ENCODE assay signal across 9 cellular contexts in genomic region chr12:10214877-10215267, GRCh38. TPM values are rescaled to one million over a fixed set of nuclear protein-coding genes. Genes with fewer than 3 reads are reported as not detected.
DNase-seq lines count a peak whose midpoint lies in the region; TF ChIP-seq lines count a peak whose summit lies in the region.
"Had no signal": no experiment of that assay in that cellular context is flagged by ENCODE, and none has a peak within 500 bp of the region (broad histone marks: within the 10 kb centered on the region; RNA-seq: fewer than 3 reads in every experiment).

No MANE protein-coding gene starts in this region.

- intact Hi-C loops in activated T-helper 2 cell treated with anti-CD3 and anti-CD28 coated beads, Interferon-gamma antibody, Interleukin-2, Interleukin-4, amounts not matched to agents 10 μg/mL and 5 μg/mL and 100 μg/mL, durations not matched to agents 14 hours and 24 hours and 36 hours (cut with micrococcal nuclease), result loop anchor here (5.0 to 10.0 kb wide), 5 partner anchors 60 to 473 kb away; no protein-coding TSS in a partner anchor

- no peak for TF ChIP-seq CTCF in kidney epithelial cell (IDR thresholded peaks at IDR 0.05; ENCODE audit: insufficient read depth, low read length, poor library complexity, severe bottlenecking)

- H3K27ac ChIP-seq in substantia nigra (ENCODE audit: low read depth, low read length, poor library complexity, severe bottlenecking), result peak overlapping the region; percentile 26

- H3K27me3 Mint-ChIP-seq in T-helper 1 cell treated with Interleukin-12 subunit alpha and Interleukin-12 subunit beta and Interleukin-4 antibody, amounts not matched to agents 30 μg/mL and 1 μg/mL, for 36 hours (ENCODE audit: low read depth), result peaks cover 18% of the 10 kb centered on the region
- H3K27me3 Mint-ChIP-seq in activated T-helper 2 cell treated with anti-CD3 and anti-CD28 coated beads, Interferon-gamma antibody, Interleukin-2, Interleukin-4, amounts not matched to agents 10 μg/mL and 5 μg/mL and 100 μg/mL, durations not matched to agents 14 hours and 24 hours and 36 hours (ENCODE audit: low read depth), result peaks cover 10% of the 10 kb centered on the region

- no peaks in the 10 kb centered on the region for H3K27me3 ChIP-seq in kidney epithelial cell (ENCODE audit: control insufficient read depth, insufficient read depth, low read length)

- H3K4me3 ChIP-seq in kidney epithelial cell (ENCODE audit: low read depth, low read length), result peak overlapping the region; percentile 69

- DNase-seq in T-helper 1 cell (no peak), astrocyte of the hippocampus (ENCODE audit: low read depth, low spot score) (peak; percentile 23), kidney epithelial cell (ENCODE audit: low read depth) (no peak), substantia nigra (lab: John Stamatoyannopoulos, UW) (no peak), NCI-H446 (lab: John Stamatoyannopoulos, UW) (no peak), NCI-H187 treated with DMSO at 0.1 percent for 48 hours (lab: John Stamatoyannopoulos, UW) (no peak)
- DNase-seq in activated T-helper 2 cell treated with anti-CD3 and anti-CD28 coated beads, Interferon-gamma antibody, Interleukin-2, Interleukin-4, amounts not matched to agents 10 μg/mL and 5 μg/mL and 100 μg/mL, durations not matched to agents 14 hours and 24 hours and 36 hours (ENCODE audit: low spot score), result no peak
- DNase-seq: NK-92 treated with Interleukin-12 subunit alpha and Interleukin-12 subunit beta, amount 100 ng/mL, for 24 hours had no signal

- H3K4me3 Mint-ChIP-seq in T-helper 1 cell treated with Interleukin-12 subunit alpha and Interleukin-12 subunit beta and Interleukin-4 antibody, amounts not matched to agents 30 μg/mL and 1 μg/mL, for 36 hours, result peak overlapping the region; percentile 93
- H3K4me3 Mint-ChIP-seq in activated T-helper 2 cell treated with anti-CD3 and anti-CD28 coated beads, Interferon-gamma antibody, Interleukin-2, Interleukin-4, amounts not matched to agents 10 μg/mL and 5 μg/mL and 100 μg/mL, durations not matched to agents 14 hours and 24 hours and 36 hours (ENCODE audit: low read depth), result no peak overlapping the region

- peaks cover 2% of the 10 kb centered on the region for H3K36me3 ChIP-seq in kidney epithelial cell (ENCODE audit: control insufficient read depth, insufficient read depth, low read length)

- no peaks in the 10 kb centered on the region for H3K36me3 Mint-ChIP-seq in T-helper 1 cell treated with Interleukin-12 subunit alpha and Interleukin-12 subunit beta and Interleukin-4 antibody, amounts not matched to agents 30 μg/mL and 1 μg/mL, for 36 hours (ENCODE audit: low read depth)
- H3K36me3 Mint-ChIP-seq in activated T-helper 2 cell treated with anti-CD3 and anti-CD28 coated beads, Interferon-gamma antibody, Interleukin-2, Interleukin-4, amounts not matched to agents 10 μg/mL and 5 μg/mL and 100 μg/mL, durations not matched to agents 14 hours and 24 hours and 36 hours (ENCODE audit: low read depth), result no peaks in the 10 kb centered on the region

- H3K27ac Mint-ChIP-seq in T-helper 1 cell treated with Interleukin-12 subunit alpha and Interleukin-12 subunit beta and Interleukin-4 antibody, amounts not matched to agents 30 μg/mL and 1 μg/mL, for 36 hours, result no peak overlapping the region
- no peak overlapping the region for H3K27ac Mint-ChIP-seq in activated T-helper 2 cell treated with anti-CD3 and anti-CD28 coated beads, Interferon-gamma antibody, Interleukin-2, Interleukin-4, amounts not matched to agents 10 μg/mL and 5 μg/mL and 100 μg/mL, durations not matched to agents 14 hours and 24 hours and 36 hours

- peaks cover 27% of the 10 kb centered on the region for H3K4me1 Mint-ChIP-seq in T-helper 1 cell treated with Interleukin-12 subunit alpha and Interleukin-12 subunit beta and Interleukin-4 antibody, amounts not matched to agents 30 μg/mL and 1 μg/mL, for 36 hours (ENCODE audit: low read depth)
- H3K4me1 Mint-ChIP-seq in activated T-helper 2 cell treated with anti-CD3 and anti-CD28 coated beads, Interferon-gamma antibody, Interleukin-2, Interleukin-4, amounts not matched to agents 10 μg/mL and 5 μg/mL and 100 μg/mL, durations not matched to agents 14 hours and 24 hours and 36 hours (ENCODE audit: low read depth), result peaks cover 35% of the 10 kb centered on the region

- no peaks in the 10 kb centered on the region for H3K9me3 Mint-ChIP-seq in T-helper 1 cell treated with Interleukin-12 subunit alpha and Interleukin-12 subunit beta and Interleukin-4 antibody, amounts not matched to agents 30 μg/mL and 1 μg/mL, for 36 hours
- no peaks in the 10 kb centered on the region for H3K9me3 Mint-ChIP-seq in activated T-helper 2 cell treated with anti-CD3 and anti-CD28 coated beads, Interferon-gamma antibody, Interleukin-2, Interleukin-4, amounts not matched to agents 10 μg/mL and 5 μg/mL and 100 μg/mL, durations not matched to agents 14 hours and 24 hours and 36 hours

RNA-seq across cellular contexts. Expression of gene GABARAPL1, which starts 2.2 kb away (rescaled TPM):
- 44.2 and 47.0 TPM in 2 replicates for total RNA-seq in kidney epithelial cell
- 4.0 and 5.2 TPM in 2 replicates for total RNA-seq in activated T-helper 2 cell treated with anti-CD3 and anti-CD28 coated beads, Interferon-gamma antibody, Interleukin-2, Interleukin-4, amounts not matched to agents 10 μg/mL and 5 μg/mL and 100 μg/mL, durations not matched to agents 14 hours and 24 hours and 36 hours

RNA-seq across cellular contexts. Expression of gene TMEM52B, which starts 36.0 kb away (rescaled TPM):
- 0.48 TPM in 1 of 2 replicates, not detected in the other for total RNA-seq in kidney epithelial cell
- not detected in 2 replicates for total RNA-seq in activated T-helper 2 cell treated with anti-CD3 and anti-CD28 coated beads, Interferon-gamma antibody, Interleukin-2, Interleukin-4, amounts not matched to agents 10 μg/mL and 5 μg/mL and 100 μg/mL, durations not matched to agents 14 hours and 24 hours and 36 hours

RNA-seq across cellular contexts. Expression of gene OLR1, which starts 42.9 kb away (rescaled TPM):
- not detected in 2 replicates for total RNA-seq in kidney epithelial cell
- total RNA-seq in activated T-helper 2 cell treated with anti-CD3 and anti-CD28 coated beads, Interferon-gamma antibody, Interleukin-2, Interleukin-4, amounts not matched to agents 10 μg/mL and 5 μg/mL and 100 μg/mL, durations not matched to agents 14 hours and 24 hours and 36 hours, result not detected in 2 replicates
